In the genomic region with DNA sequence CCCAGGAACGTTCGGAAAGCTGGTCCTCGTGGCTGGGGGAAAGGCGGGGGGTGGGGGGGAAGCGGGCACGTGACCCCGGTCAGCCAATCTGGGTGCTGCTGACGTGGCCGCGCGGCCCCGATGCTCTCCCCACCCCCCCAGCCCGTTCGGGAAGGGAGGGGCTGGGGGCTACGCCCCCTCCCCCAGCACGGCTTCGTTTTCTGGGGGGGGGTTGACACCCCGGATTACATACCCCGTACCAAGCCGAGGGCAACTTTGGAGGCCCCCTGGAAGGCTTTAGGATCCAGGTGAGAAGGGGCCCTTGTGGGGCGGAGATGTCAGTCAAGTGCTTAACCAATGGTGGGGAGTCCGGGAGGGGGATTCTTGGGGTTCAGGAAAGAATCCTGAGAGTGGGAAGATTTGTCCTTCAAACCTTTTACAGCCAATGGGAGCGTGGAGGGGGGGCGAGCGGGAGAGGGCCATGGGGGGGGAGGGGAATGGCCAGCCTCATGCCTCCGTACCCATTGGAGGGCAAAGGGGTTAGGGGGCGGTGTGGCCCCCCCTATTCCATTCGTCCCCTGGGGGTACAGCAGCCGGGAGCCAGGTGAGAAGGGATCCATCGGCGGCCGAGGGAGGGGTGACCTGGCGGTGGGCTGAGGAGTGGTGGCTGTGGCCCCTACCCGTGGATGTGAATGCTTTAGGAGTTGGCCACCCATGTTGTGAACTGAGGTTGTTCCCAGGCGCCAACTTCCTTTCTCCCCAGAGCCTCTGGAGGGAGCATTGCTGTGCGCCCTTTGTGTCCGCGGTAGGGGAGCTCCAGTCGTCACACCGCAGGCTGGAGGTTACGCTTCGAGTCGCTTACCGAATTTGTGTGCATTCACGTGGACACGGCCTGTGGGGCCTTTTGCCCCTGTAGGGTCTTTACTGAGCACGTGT, we compare ENCODE assay signal across 8 cellular contexts. TPM values are rescaled to one million over a fixed set of nuclear protein-coding genes. Genes with fewer than 3 reads are reported as not detected.
DNase-seq lines count a peak whose midpoint lies in the region; ATAC-seq and TF ChIP-seq lines count a peak whose summit lies in the region.

No MANE protein-coding gene starts in this region.

- peak; percentile 26 for ATAC-seq in Panc1
- ATAC-seq in naive thymus-derived CD4-positive, alpha-beta T cell = peak; percentile 28

- TF ChIP-seq CTCF in Panc1 (IDR thresholded peaks at IDR 0.05) (no peak), fibroblast of mammary gland (conservative IDR thresholded peaks at IDR 0.05; ENCODE audit: control insufficient read depth, insufficient read depth, low read depth, low read length) (peak; percentile 19)

- H3K4me1 Mint-ChIP-seq in naive thymus-derived CD4-positive, alpha-beta T cell = peaks cover 30 to 44% (median 36%) of the 10 kb centered on the region in 7 donors

- CTCF ChIA-PET in Panc1 (lab: Charles Lee) = interaction anchor here (0.6 to 1.1 kb wide), 2 partner anchors 34 to 1930 kb away, joined by 3 read pairs; no protein-coding TSS in a partner anchor
- CTCF ChIA-PET in naive thymus-derived CD4-positive, alpha-beta T cell (lab: Charles Lee) = interaction anchor here (0.9 to 14.2 kb wide), 8 partner anchors 15 to 83 kb away, joined by 3 to 229 read pairs (median 6); partner anchors contain the start of gene HLA-DMA

- peaks cover 23% of the 10 kb centered on the region for H3K4me1 ChIP-seq in Panc1 (ENCODE audit: control insufficient read depth, insufficient read depth, low read length)
- H3K4me1 ChIP-seq in naive thymus-derived CD4-positive, alpha-beta T cell (ENCODE audit: control insufficient read depth in 2 of 2, insufficient read depth in 2 of 2, low read length in 2 of 2) = peaks cover 17 to 31% of the 10 kb centered on the region in 2 donors
- H3K4me1 ChIP-seq in stomach smooth muscle (ENCODE audit: control insufficient read depth, insufficient read depth, low read length) = peaks cover 27% of the 10 kb centered on the region

- peak overlapping the region; percentile 88 to 100 for H3K4me3 ChIP-seq in Panc1 (ENCODE audit: low read depth in 2 of 2, low read length in 2 of 2)
- peak overlapping the region; percentile 98 for H3K4me3 ChIP-seq in fibroblast of mammary gland (ENCODE audit: control insufficient read depth, low read depth, low read length)
- H3K4me3 ChIP-seq in naive thymus-derived CD4-positive, alpha-beta T cell (ENCODE audit: low read length) = peak overlapping the region; percentile 98
- H3K4me3 ChIP-seq in stomach smooth muscle (ENCODE audit: low read length in 2 of 2) = peak overlapping the region; percentile 99 to 100

- intact Hi-C loops in Panc1 (cut with micrococcal nuclease; ENCODE audit: unreplicated experiment) = no loop called here
- intact Hi-C loops in naive thymus-derived CD4-positive, alpha-beta T cell (cut with micrococcal nuclease) = loop anchor here (1.0 to 5.0 kb wide), 7 partner anchors 15 to 1070 kb away; partner anchors contain the start of genes AGPAT1 (in 1 of the 2), PHF1 (in 1 of the 2), RNF5 (in 1 of the 2) and RXRB (in 1 of the 2)

- POLR2A ChIA-PET in Panc1 (lab: Charles Lee) = interaction anchor here (0.7 to 0.9 kb wide), 2 partner anchors 10 to 22 kb away, joined by 6 to 12 read pairs; no protein-coding TSS in a partner anchor
- POLR2A ChIA-PET in naive thymus-derived CD4-positive, alpha-beta T cell (lab: Charles Lee) = interaction anchor here (0.6 to 25.6 kb wide), 13 partner anchors 12 to 1070 kb away, joined by 3 to 638 read pairs (median 16); partner anchors contain the start of genes ATF6B, FKBPL, GPSM3 and HLA-DMA

- H3K27me3 Mint-ChIP-seq in naive thymus-derived CD4-positive, alpha-beta T cell = peaks cover 0 to 5% (median 0%) of the 10 kb centered on the region in 5 donors

- H3K9ac ChIP-seq in stomach smooth muscle (ENCODE audit: low read length in 2 of 2) = peak overlapping the region; percentile 98 to 100

- H3K27ac Mint-ChIP-seq in naive thymus-derived CD4-positive, alpha-beta T cell = peak overlapping the region; percentile 78 to 100 (median 98)

- DNase-seq in NK-92 treated with Interleukin-12 subunit alpha and Interleukin-12 subunit beta, amount 100 ng/mL, for 24 hours (lab: John Stamatoyannopoulos, UW) = peak; percentile 90
- no peak for DNase-seq in NK-92 (lab: John Stamatoyannopoulos, UW; ENCODE audit: unreplicated experiment)
- peak in 72 of 76 experiments; percentile 35 to 98 (median 86) for DNase-seq in HUDEP-2 (lab: John Stamatoyannopoulos, UW; ENCODE audit: unreplicated experiment in 76 of 76)
- no peak for DNase-seq in Panc1 (ENCODE audit: low read depth, low spot score)
- DNase-seq in activated T-helper 9 cell treated with anti-CD3 and anti-CD28 coated beads, Interleukin-2, amount 50 U/mL, for 16 hours (ENCODE audit: low read depth) = peak; percentile 69
- DNase-seq in fibroblast of mammary gland (ENCODE audit: low read depth) = peak; percentile 83
- DNase-seq in naive thymus-derived CD4-positive, alpha-beta T cell = peak in 8 of 9 donors; percentile 33 to 69 (median 52)

- H3K27ac ChIP-seq in Panc1 (ENCODE audit: low read length) = peak overlapping the region; percentile 100
- H3K27ac ChIP-seq in naive thymus-derived CD4-positive, alpha-beta T cell (ENCODE audit: low read depth, low read length) = peak overlapping the region; percentile 94
- peak overlapping the region; percentile 100 for H3K27ac ChIP-seq in stomach smooth muscle (ENCODE audit: low read length)

- in situ Hi-C loops in Panc1 (cut with HindIII; ENCODE audit: low pct_unique_long_range_greater_than_20kb, low sequenced_read_pairs) = no loop called here

- H3K9me3 Mint-ChIP-seq in naive thymus-derived CD4-positive, alpha-beta T cell = peaks cover 0 to 22% (median 0%) of the 10 kb centered on the region in 11 donors

- no TSS peak for BruUV-seq in Panc1 (replicated peaks; lab: Mats Ljungman, UMichigan)

- H3K9me3 ChIP-seq in Panc1 (ENCODE audit: control insufficient read depth, insufficient read depth, low read depth, low read length) (no peaks in the 10 kb centered on the region), stomach smooth muscle (ENCODE audit: control insufficient read depth in 2 of 2, low read length in 2 of 2) (no peaks in the 10 kb centered on the region)
- H3K9me3 ChIP-seq in naive thymus-derived CD4-positive, alpha-beta T cell (ENCODE audit: control insufficient read depth in 2 of 3, low read length in 3 of 3) = no peaks in the 10 kb centered on the region

- H3K36me3 ChIP-seq in Panc1 (ENCODE audit: control insufficient read depth, insufficient read depth, low read length) (peaks cover 16% of the 10 kb centered on the region), stomach smooth muscle (ENCODE audit: control insufficient read depth in 2 of 2, insufficient read depth in 2 of 2, low read length in 2 of 2) (peaks cover 0 to 4% of the 10 kb centered on the region in 2 donors)
- peaks cover 0 to 21% (median 0%) of the 10 kb centered on the region in 3 experiments for H3K36me3 ChIP-seq in naive thymus-derived CD4-positive, alpha-beta T cell (ENCODE audit: control insufficient read depth in 2 of 3, insufficient read depth in 3 of 3, low read length in 3 of 3)

- no peaks in the 10 kb centered on the region for H3K27me3 ChIP-seq in Panc1 (ENCODE audit: control insufficient read depth, insufficient read depth, low read length)
- no peaks in the 10 kb centered on the region for H3K27me3 ChIP-seq in naive thymus-derived CD4-positive, alpha-beta T cell (ENCODE audit: control insufficient read depth in 2 of 2, insufficient read depth in 2 of 2, low read length in 2 of 2)
- H3K27me3 ChIP-seq in stomach smooth muscle (ENCODE audit: control insufficient read depth in 1 of 2, insufficient read depth in 2 of 2, low read length in 2 of 2) = no peaks in the 10 kb centered on the region

- H3K36me3 Mint-ChIP-seq in naive thymus-derived CD4-positive, alpha-beta T cell = peaks cover 2 to 37% (median 15%) of the 10 kb centered on the region in 5 donors

- H3K4me3 Mint-ChIP-seq in naive thymus-derived CD4-positive, alpha-beta T cell = peak overlapping the region; percentile 86 to 99 (median 96)

RNA-seq across cellular contexts. Expression of gene BRD2, which starts 0.6 kb away (rescaled TPM):
- total RNA-seq in Panc1 (2021; ENCODE audit: unreplicated experiment) = 209 TPM
- polyA plus RNA-seq in Panc1 (2012; ENCODE audit: insufficient read length) = 161 TPM
- 100 to 1,000 TPM; 275 to 391 (median 360) TPM for total RNA-seq in naive thymus-derived CD4-positive, alpha-beta T cell
- 10 to 100 TPM; 33.4 to 82.6 TPM for polyA plus RNA-seq in naive thymus-derived CD4-positive, alpha-beta T cell

RNA-seq across cellular contexts. Expression of gene HLA-DMA, which starts 16.1 kb away (rescaled TPM):
- total RNA-seq in Panc1 (2021; ENCODE audit: unreplicated experiment) = 2.8 TPM
- polyA plus RNA-seq in Panc1 (2012; ENCODE audit: insufficient read length) = 1.3 TPM
- total RNA-seq in naive thymus-derived CD4-positive, alpha-beta T cell = 100 to 1,000 TPM in 1 of 5 experiments, 10 to 100 TPM in 4; 12.5 to 120 (median 29.6) TPM
- 10 to 100 TPM; 19.3 to 25.6 TPM for polyA plus RNA-seq in naive thymus-derived CD4-positive, alpha-beta T cell

RNA-seq across cellular contexts. Expression of gene HLA-DMB, which starts 28.2 kb away (rescaled TPM):
- total RNA-seq in Panc1 (2021; ENCODE audit: unreplicated experiment) = 0.44 TPM
- polyA plus RNA-seq in Panc1 (2012; ENCODE audit: insufficient read length) = not detected
- total RNA-seq in naive thymus-derived CD4-positive, alpha-beta T cell = 10 to 100 TPM in 2 of 5 experiments, 1 to 10 TPM in 3; 7.8 to 82.5 (median 9.1) TPM
- polyA plus RNA-seq in naive thymus-derived CD4-positive, alpha-beta T cell = 10 to 100 TPM in 1 of 2 donors, 1 to 10 TPM in 1; 8.2 to 11.9 TPM

RNA-seq across cellular contexts. Expression of gene HLA-DOA, which starts 40.4 kb away (rescaled TPM):
- 0.08 TPM for total RNA-seq in Panc1 (2021; ENCODE audit: unreplicated experiment)
- not detected for polyA plus RNA-seq in Panc1 (2012; ENCODE audit: insufficient read length)
- total RNA-seq in naive thymus-derived CD4-positive, alpha-beta T cell = 10 to 100 TPM in 1 of 5 experiments, 1 to 10 TPM in 4; 3.0 to 10.5 (median 5.4) TPM
- polyA plus RNA-seq in naive thymus-derived CD4-positive, alpha-beta T cell = 1 to 10 TPM; 4.6 to 6.7 TPM

Comparison
In these comparisons a context has a peak if more than half of its experiments do, and no peak if none do; other contexts are left out.
1. DNase-seq: peak in NK-92 treated with Interleukin-12 subunit alpha and Interleukin-12 subunit beta, amount 100 ng/mL, for 24 hours (single experiment), HUDEP-2 (72 of 76), activated T-helper 9 cell treated with anti-CD3 and anti-CD28 coated beads, Interleukin-2, amount 50 U/mL, for 16 hours (single experiment), fibroblast of mammary gland (single experiment) and naive thymus-derived CD4-positive, alpha-beta T cell (8 of 9); none in NK-92 (single experiment) and Panc1 (single experiment).
2. Peak in every context shown above with its lines, with median percentiles within 50 percentile points of each other: H3K27ac ChIP-seq and H3K4me3 ChIP-seq.